26 cellular contexts compared by ENCODE assay signal in genomic region chr5:120086081-120086480, GRCh38.
DNase-seq lines count a peak whose midpoint lies in the region; ATAC-seq, FAIRE-seq and TF ChIP-seq lines count a peak whose summit lies in the region.
"Had no signal": no experiment of that assay in that cellular context is flagged by ENCODE, and none has a peak within 500 bp of the region (broad histone marks: within the 10 kb centered on the region; RNA-seq: fewer than 3 reads in every experiment).

No MANE protein-coding gene starts in this region.

- H4K5ac ChIP-seq in IMR-90 (ENCODE audit: low read depth, low read length) (no peak overlapping the region), mesendoderm (ENCODE audit: low read length) (no peak overlapping the region)

- H3K9ac ChIP-seq in IMR-90 (ENCODE audit: low read depth, low read length) (no peak overlapping the region), mesendoderm (ENCODE audit: low read length) (no peak overlapping the region), mammary epithelial cell (ENCODE audit: insufficient read depth, low read length) (no peak overlapping the region)
- H3K9ac ChIP-seq: BLaER1 had no signal

- H3K4me3 ChIP-seq in IMR-90 (ENCODE audit: insufficient read depth, low read depth, low read length) (no peak overlapping the region), choroid plexus epithelial cell (ENCODE audit: low read depth, low read length) (no peak overlapping the region), mesendoderm (ENCODE audit: low read length) (no peak overlapping the region), pancreas (no peak overlapping the region), mammary epithelial cell (replicated peaks in 1 of 3; ENCODE audit: insufficient read depth in 1 of 3, low read depth in 2 of 3, low read length in 3 of 3) (no peak overlapping the region)
- H3K4me3 ChIP-seq: BLaER1, GM12878 had no signal

- in situ Hi-C loops in IMR-90 (cut with MboI; ENCODE audit: low sequenced_read_pairs), result no loop called here
- in situ Hi-C loops in mammary epithelial cell (cut with MboI; ENCODE audit: low sequenced_read_pairs in 2 of 2), result no loop called here

- H2BK5ac ChIP-seq in IMR-90 (ENCODE audit: low read depth, low read length, poor library complexity, severe bottlenecking) (no peak overlapping the region), mesendoderm (ENCODE audit: low read length) (no peak overlapping the region)

- H3K9me3 ChIP-seq in IMR-90 (ENCODE audit: control insufficient read depth, insufficient read depth, low read length) (no peaks in the 10 kb centered on the region), pancreas (no peaks in the 10 kb centered on the region), mammary epithelial cell (replicated peaks; ENCODE audit: insufficient read depth, low read length) (no peaks in the 10 kb centered on the region)
- H3K9me3 ChIP-seq: BE2C, BLaER1 had no signal

- no peak overlapping the region for H2BK15ac ChIP-seq in IMR-90 (ENCODE audit: low read depth, low read length)
- no peak overlapping the region for H2BK15ac ChIP-seq in mesendoderm (replicated peaks; ENCODE audit: low read depth)

- no peak overlapping the region for H3K27ac ChIP-seq in IMR-90 (ENCODE audit: insufficient read depth, low read length)
- no peak overlapping the region for H3K27ac ChIP-seq in mesendoderm (ENCODE audit: low read depth, low read length)
- no peak overlapping the region for H3K27ac ChIP-seq in pancreas
- no peak overlapping the region for H3K27ac ChIP-seq in mammary epithelial cell (ENCODE audit: insufficient read depth, low read depth, low read length)
- H3K27ac ChIP-seq: BLaER1 had no signal

- H3K9me1 ChIP-seq in IMR-90 (ENCODE audit: insufficient read depth, low read length), result no peaks in the 10 kb centered on the region

- H3K4me2 ChIP-seq in IMR-90 (ENCODE audit: low read depth, low read length) (no peak overlapping the region), mesendoderm (ENCODE audit: low read length) (no peak overlapping the region), mammary epithelial cell (ENCODE audit: insufficient read depth, low read depth, low read length) (no peak overlapping the region)
- H3K4me2 ChIP-seq: BLaER1 had no signal

- H3K56ac ChIP-seq in IMR-90 (ENCODE audit: extremely low read depth, insufficient read depth, low read length), result no peak overlapping the region
- H3K56ac ChIP-seq in mesendoderm (ENCODE audit: low read length), result no peak overlapping the region

- POLR2A ChIA-PET in IMR-90 (lab: Charles Lee; ENCODE audit: unreplicated experiment), result no interaction called here

- BruUV-seq in IMR-90 (replicated peaks; lab: Mats Ljungman, UMichigan) (no TSS peak), mammary epithelial cell (replicated peaks; lab: Mats Ljungman, UMichigan) (no TSS peak)

- no peaks in the 10 kb centered on the region for H3K36me3 ChIP-seq in IMR-90 (ENCODE audit: control insufficient read depth, insufficient read depth, low read length)
- no peaks in the 10 kb centered on the region for H3K36me3 ChIP-seq in mesendoderm (ENCODE audit: control insufficient read depth, insufficient read depth, low read length)
- no peaks in the 10 kb centered on the region for H3K36me3 ChIP-seq in pancreas
- H3K36me3 ChIP-seq in mammary epithelial cell (ENCODE audit: insufficient read depth, low read length), result no peaks in the 10 kb centered on the region
- H3K36me3 ChIP-seq: BE2C, BLaER1 had no signal

- DNase-seq in IMR-90 (peak; percentile 11), choroid plexus epithelial cell (ENCODE audit: low read depth) (peak; percentile 47), mesendoderm (peak; percentile 30), NCI-H774 (lab: John Stamatoyannopoulos, UW) (no peak), pancreas (no peak), mammary epithelial cell (no peak)
- DNase-seq: 8988T; ACHN; BE2C; C1 segment of cervical spinal cord; CD4-positive, alpha-beta memory T cell; CD4-positive, CD25-positive, alpha-beta regulatory T cell; CD8-positive, alpha-beta memory T cell; COR-L47; DMS 273 treated with DMSO at 0.1 percent for 48 hours; DMS153; DMS53; DMS79; DND-41; EL; GDM1 had no signal

- CTCF ChIA-PET in IMR-90 (lab: Yijun Ruan, JAX) (no interaction called here), mammary epithelial cell (lab: Charles Lee; ENCODE audit: low non-redundant PET) (no interaction called here)

- H3K23ac ChIP-seq in IMR-90 (ENCODE audit: low read depth, low read length), result no peak overlapping the region
- H3K23ac ChIP-seq in mesendoderm (ENCODE audit: low read length), result no peak overlapping the region

- no peak for FAIRE-seq in pancreas (lab: Jason Lieb, UNC)
- FAIRE-seq: A204.1, GM12878, GM12892, GM18507 had no signal

- H4K8ac ChIP-seq in IMR-90 (ENCODE audit: low read depth in 2 of 2, low read length in 2 of 2) (no peak overlapping the region), mesendoderm (ENCODE audit: low read depth, low read length) (no peak overlapping the region)

- H4K20me1 ChIP-seq in IMR-90 (ENCODE audit: insufficient read depth, low read length) (no peaks in the 10 kb centered on the region), mammary epithelial cell (ENCODE audit: insufficient read depth, low read length) (no peaks in the 10 kb centered on the region)
- H4K20me1 ChIP-seq: BLaER1 had no signal

- H2BK120ac ChIP-seq in IMR-90 (ENCODE audit: low read depth, low read length) (no peak overlapping the region), mesendoderm (ENCODE audit: low read depth, low read length) (no peak overlapping the region)

- no peaks in the 10 kb centered on the region for H3K27me3 ChIP-seq in IMR-90 (ENCODE audit: control insufficient read depth, insufficient read depth, low read length)
- no peaks in the 10 kb centered on the region for H3K27me3 ChIP-seq in mesendoderm (ENCODE audit: insufficient read depth, low read length, poor library complexity)
- H3K27me3 ChIP-seq in pancreas, result no peaks in the 10 kb centered on the region
- no peaks in the 10 kb centered on the region for H3K27me3 ChIP-seq in mammary epithelial cell (ENCODE audit: insufficient read depth, low read length)
- H3K27me3 ChIP-seq: BE2C, BLaER1 had no signal

- H2AFZ ChIP-seq in IMR-90 (replicated peaks; ENCODE audit: low read length, poor library complexity), result no peak overlapping the region
- H2AFZ ChIP-seq in mammary epithelial cell (ENCODE audit: low read depth, low read length), result no peak overlapping the region

- H2AK5ac ChIP-seq in IMR-90 (ENCODE audit: low read depth, low read length) (no peak overlapping the region), mesendoderm (ENCODE audit: low read length) (no peak overlapping the region)

- H3K18ac ChIP-seq in IMR-90 (ENCODE audit: low read depth, low read length) (no peak overlapping the region), mesendoderm (ENCODE audit: low read length) (no peak overlapping the region)

- no peak overlapping the region for H2AK9ac ChIP-seq in IMR-90 (replicated peaks; ENCODE audit: low read depth, low read length, poor library complexity)

- no CpG with 5 or more reads among the region's 2 CpGs for WGBS in IMR-90 (ENCODE audit: extremely low coverage in 2 of 2, insufficient read length in 1 of 2), 2 experiments
- WGBS in mesendoderm (ENCODE audit: extremely low coverage, insufficient coverage, low lambda C conversion rate), result no CpG with 5 or more reads among the region's 2 CpGs
- 68 to 72% methylated on average over 2 of the region's 2 CpGs for WGBS in pancreas, 2 donors
- 64% methylated on average over 2 of the region's 2 CpGs for WGBS in mammary epithelial cell (ENCODE audit: low coverage, missing lambda C conversion rate)

- TF ChIP-seq CTCF in IMR-90 (conservative IDR thresholded peaks at IDR 0.05; ENCODE audit: low read depth, low read length) (no peak), choroid plexus epithelial cell (conservative IDR thresholded peaks at IDR 0.05; ENCODE audit: low read depth, low read length) (no peak), pancreas (IDR thresholded peaks at IDR 0.05) (no peak), mammary epithelial cell (conservative IDR thresholded peaks at IDR 0.05 in 1 of 2, IDR thresholded peaks at IDR 0.05 in 1 of 2; ENCODE audit: extremely low read depth in 1 of 2, insufficient read depth in 1 of 2, low read depth in 1 of 2, low read length in 2 of 2) (no peak)

- no peaks in the 10 kb centered on the region for H3K79me2 ChIP-seq in mesendoderm (ENCODE audit: control insufficient read depth, insufficient read depth, low read length)
- no peaks in the 10 kb centered on the region for H3K79me2 ChIP-seq in mammary epithelial cell (ENCODE audit: insufficient read depth, low read length)

- H3K79me1 ChIP-seq in IMR-90 (ENCODE audit: low read depth in 1 of 2, low read length in 2 of 2) (no peaks in the 10 kb centered on the region), mesendoderm (ENCODE audit: low read length) (no peaks in the 10 kb centered on the region)

- TF ChIP-seq RAD21 in IMR-90 (IDR thresholded peaks at IDR 0.05; ENCODE audit: low read length), result no peak

- dilution Hi-C loops in IMR-90 (cut with HindIII; ENCODE audit: low sequenced_read_pairs, unreplicated experiment), result no loop called here
- dilution Hi-C loops in mammary epithelial cell (cut with HindIII; ENCODE audit: low sequenced_read_pairs), result no loop called here

- no peak overlapping the region for H3K4ac ChIP-seq in IMR-90 (ENCODE audit: low read depth, low read length)
- H3K4ac ChIP-seq in mesendoderm (ENCODE audit: low read depth, low read length), result no peak overlapping the region

- H3K4me1 ChIP-seq in IMR-90 (ENCODE audit: control insufficient read depth, insufficient read depth, low read length) (no peaks in the 10 kb centered on the region), mesendoderm (ENCODE audit: control insufficient read depth, low read depth, low read length) (no peaks in the 10 kb centered on the region), pancreas (no peaks in the 10 kb centered on the region), mammary epithelial cell (ENCODE audit: insufficient read depth, low read length) (no peaks in the 10 kb centered on the region)
- H3K4me1 ChIP-seq: BE2C, BLaER1 had no signal

- no peak overlapping the region for H2BK20ac ChIP-seq in IMR-90 (ENCODE audit: low read depth, low read length)

- intact Hi-C loops in IMR-90 (cut with micrococcal nuclease) (no loop called here), pancreas (cut with DNase I) (no loop called here), mammary epithelial cell (cut with micrococcal nuclease) (no loop called here)

- no peak overlapping the region for H3K14ac ChIP-seq in IMR-90 (replicated peaks; ENCODE audit: low read depth, low read length)

- no peak for TF ChIP-seq POLR2A in IMR-90 (IDR thresholded peaks at IDR 0.05; ENCODE audit: low read depth, low read length)

- H4K91ac ChIP-seq in IMR-90 (ENCODE audit: insufficient read depth, low read depth, low read length), result no peak overlapping the region

- peak; percentile 14; the same call in 1 of the 2 replicates for ATAC-seq in IMR-90 (ENCODE audit: low read depth)
- no peak for ATAC-seq in pancreas
- ATAC-seq: GM12878 had no signal

TF ChIP-seq in IMR-90, 13 proteins besides CTCF, POLR2A, EP300 and RAD21 (continues in another document):
- no peak for TF ChIP-seq MXI1 (IDR thresholded peaks at IDR 0.05; ENCODE audit: borderline replicate concordance, low read depth, low read length)
- TF ChIP-seq CEBPB (IDR thresholded peaks at IDR 0.05; ENCODE audit: low read depth, low read length), result no peak

Comparison
In these comparisons a context has a peak if more than half of its experiments do, and no peak if none do; other contexts are left out.
1. DNase-seq: peak in IMR-90 (single experiment), choroid plexus epithelial cell (single experiment) and mesendoderm (single experiment); none in NCI-H774 (single experiment), pancreas (0 of 6) and mammary epithelial cell (single experiment).